13 cellular contexts compared by ENCODE assay signal in genomic region chr2:105391058-105391627, GRCh38. TPM values are rescaled to one million over a fixed set of nuclear protein-coding genes. Genes with fewer than 3 reads are reported as not detected.
DNase-seq lines count a peak whose midpoint lies in the region; ATAC-seq and TF ChIP-seq lines count a peak whose summit lies in the region.
"Had no signal": no experiment of that assay in that cellular context is flagged by ENCODE, and none has a peak within 500 bp of the region (broad histone marks: within the 10 kb centered on the region; RNA-seq: fewer than 3 reads in every experiment).

No MANE protein-coding gene starts in this region.

- H3K4me1 Mint-ChIP-seq in Caco-2 (ENCODE audit: low read depth, unreplicated experiment) (peaks cover 50% of the 10 kb centered on the region), osteocyte (ENCODE audit: unreplicated experiment) (peaks cover 87% of the 10 kb centered on the region)
- H3K4me1 Mint-ChIP-seq in activated T-cell treated with anti-CD3 and anti-CD28 coated beads, Interleukin-2, amount 50 U/mL, for 24 hours (ENCODE audit: low read depth): no peaks in the 10 kb centered on the region
- H3K4me1 Mint-ChIP-seq: T-cell had no signal

- no peaks in the 10 kb centered on the region for H3K9me3 ChIP-seq in Caco-2
- H3K9me3 ChIP-seq in Panc1 (ENCODE audit: control insufficient read depth, insufficient read depth, low read depth, low read length): no peaks in the 10 kb centered on the region
- no peaks in the 10 kb centered on the region for H3K9me3 ChIP-seq in esophagus muscularis mucosa
- H3K9me3 ChIP-seq in aorta (ENCODE audit: control insufficient read depth, low read length): no peaks in the 10 kb centered on the region
- H3K9me3 ChIP-seq: sigmoid colon had no signal

- no peaks in the 10 kb centered on the region for H3K9me3 Mint-ChIP-seq in Caco-2 (ENCODE audit: unreplicated experiment)
- no peaks in the 10 kb centered on the region for H3K9me3 Mint-ChIP-seq in osteocyte (ENCODE audit: unreplicated experiment)
- no peaks in the 10 kb centered on the region for H3K9me3 Mint-ChIP-seq in activated T-cell treated with anti-CD3 and anti-CD28 coated beads, Interleukin-2, amount 50 U/mL, for 24 hours
- H3K9me3 Mint-ChIP-seq: T-cell had no signal

- TF ChIP-seq CTCF in Caco-2 (IDR thresholded peaks at IDR 0.05; ENCODE audit: insufficient read depth in 1 of 2, low read depth in 1 of 2, low read length in 1 of 2, severe bottlenecking in 1 of 2, unreplicated experiment in 1 of 2) (no peak), Panc1 (IDR thresholded peaks at IDR 0.05) (no peak), esophagus muscularis mucosa (IDR thresholded peaks at IDR 0.05) (no peak), osteocyte (IDR thresholded peaks at IDR 0.05) (no peak)

- intact Hi-C loops in Caco-2 (cut with micrococcal nuclease; ENCODE audit: unreplicated experiment): no loop called here
- intact Hi-C loops in Panc1 (cut with micrococcal nuclease; ENCODE audit: unreplicated experiment): no loop called here
- intact Hi-C loops in esophagus muscularis mucosa (cut with DNase I): loop anchor here (10.0 kb wide), 1 partner anchor 634 kb away; no protein-coding TSS in a partner anchor
- intact Hi-C loops in aorta (cut with DNase I): no loop called here

- no peak for TF ChIP-seq EP300 in esophagus muscularis mucosa (IDR thresholded peaks at IDR 0.05)

- H3K4me3 ChIP-seq in Caco-2 (ENCODE audit: low read depth, low read length) (no peak overlapping the region), Panc1 (ENCODE audit: low read depth in 2 of 2, low read length in 2 of 2) (peak overlapping the region in 1 of 2 experiments; percentile 90; a peak in 2 of 4 replicates), esophagus muscularis mucosa (no peak overlapping the region), aorta (ENCODE audit: low read length in 2 of 2) (no peak overlapping the region)
- H3K4me3 ChIP-seq: sigmoid colon had no signal

- CTCF ChIA-PET in Caco-2 (lab: Charles Lee) (interaction anchor here (0.8 to 1.6 kb wide), 2 partner anchors 13 to 14 kb away, joined by 3 to 4 read pairs; no protein-coding TSS in a partner anchor), Panc1 (lab: Charles Lee) (interaction anchor here (1.2 to 2.1 kb wide), 2 partner anchors 13 to 130 kb away, joined by 3 to 9 read pairs; no protein-coding TSS in a partner anchor)

- ATAC-seq in Panc1 (peak; percentile 52), aorta (ENCODE audit: low FRiP score) (no peak)
- ATAC-seq: T-cell had no signal

- H3K36me3 ChIP-seq in Caco-2 (ENCODE audit: control insufficient read depth, insufficient read depth, low read length): no peaks in the 10 kb centered on the region
- peaks cover 16% of the 10 kb centered on the region for H3K36me3 ChIP-seq in Panc1 (ENCODE audit: control insufficient read depth, insufficient read depth, low read length)
- peaks cover 0 to 64% (median 3%) of the 10 kb centered on the region in 4 donors for H3K36me3 ChIP-seq in esophagus muscularis mucosa
- peaks cover 0 to 3% of the 10 kb centered on the region in 2 donors for H3K36me3 ChIP-seq in aorta (ENCODE audit: control insufficient read depth in 1 of 2, insufficient read depth in 2 of 2, low read length in 1 of 2)

- H3K4me1 ChIP-seq in Caco-2 (peaks cover 51% of the 10 kb centered on the region), Panc1 (ENCODE audit: control insufficient read depth, insufficient read depth, low read length) (peaks cover 96% of the 10 kb centered on the region), esophagus muscularis mucosa (peaks cover 76 to 88% (median 81%) of the 10 kb centered on the region in 4 donors), aorta (ENCODE audit: control insufficient read depth in 1 of 2, insufficient read depth in 2 of 2, low read length in 2 of 2) (peaks cover 0 to 4% of the 10 kb centered on the region in 2 donors)

- TF ChIP-seq POLR2A in esophagus muscularis mucosa (IDR thresholded peaks at IDR 0.05; ENCODE audit: low read depth): no peak

- H3K36me3 Mint-ChIP-seq in Caco-2 (ENCODE audit: insufficient read depth, unreplicated experiment) (peaks cover 71% of the 10 kb centered on the region), osteocyte (ENCODE audit: unreplicated experiment) (peaks cover 46% of the 10 kb centered on the region)
- H3K36me3 Mint-ChIP-seq in activated T-cell treated with anti-CD3 and anti-CD28 coated beads, Interleukin-2, amount 50 U/mL, for 24 hours (ENCODE audit: low read depth): no peaks in the 10 kb centered on the region
- H3K36me3 Mint-ChIP-seq: T-cell had no signal

- peak; percentile 77 to 87 for DNase-seq in Caco-2
- peak; percentile 74 for DNase-seq in Panc1 (ENCODE audit: low read depth, low spot score)
- DNase-seq in esophagus muscularis mucosa (ENCODE audit: extremely low spot score): no peak
- DNase-seq in osteocyte (ENCODE audit: extremely low spot score, unreplicated experiment): no peak
- DNase-seq in activated T-cell treated with anti-CD3 and anti-CD28 coated beads, Interleukin-2, amount 50 U/mL, for 24 hours: no peak
- no peak for DNase-seq in NCI-H1048 (lab: John Stamatoyannopoulos, UW)
- no peak for DNase-seq in NCI-H1930 (lab: John Stamatoyannopoulos, UW)
- DNase-seq in aorta: no peak
- DNase-seq: C1 segment of cervical spinal cord, hypothalamus, NCI-H82, sigmoid colon, T-cell had no signal

- no TSS peak for BruUV-seq in Caco-2 (replicated peaks; lab: Mats Ljungman, UMichigan)
- BruUV-seq in Panc1 (replicated peaks; lab: Mats Ljungman, UMichigan): no TSS peak

- H3K27me3 Mint-ChIP-seq in Caco-2 (ENCODE audit: insufficient read depth, unreplicated experiment) (no peaks in the 10 kb centered on the region), osteocyte (ENCODE audit: unreplicated experiment) (no peaks in the 10 kb centered on the region)
- H3K27me3 Mint-ChIP-seq in activated T-cell treated with anti-CD3 and anti-CD28 coated beads, Interleukin-2, amount 50 U/mL, for 24 hours: no peaks in the 10 kb centered on the region

- H3K27ac ChIP-seq in Panc1 (ENCODE audit: low read length) (peak overlapping the region; percentile 100), esophagus muscularis mucosa (replicated peaks in 1 of 4) (peak overlapping the region in 3 of 4 donors; percentile 42 to 47 (median 47)), aorta (ENCODE audit: low read depth in 1 of 2, low read length in 2 of 2) (no peak overlapping the region)

- WGBS in esophagus muscularis mucosa: 97% methylated on average over 5 of the region's 5 CpGs
- WGBS in aorta, 2 donors: 97 to 98% methylated on average over 5 of the region's 5 CpGs

- H3K4me3 Mint-ChIP-seq in Caco-2 (ENCODE audit: unreplicated experiment): peak overlapping the region; percentile 36
- no peak overlapping the region for H3K4me3 Mint-ChIP-seq in osteocyte (ENCODE audit: unreplicated experiment)
- H3K4me3 Mint-ChIP-seq in activated T-cell treated with anti-CD3 and anti-CD28 coated beads, Interleukin-2, amount 50 U/mL, for 24 hours: no peak overlapping the region
- H3K4me3 Mint-ChIP-seq: T-cell had no signal

- H3K27ac Mint-ChIP-seq in Caco-2 (ENCODE audit: unreplicated experiment) (peak overlapping the region; percentile 73), osteocyte (ENCODE audit: unreplicated experiment) (peak overlapping the region; percentile 89)
- no peak overlapping the region for H3K27ac Mint-ChIP-seq in activated T-cell treated with anti-CD3 and anti-CD28 coated beads, Interleukin-2, amount 50 U/mL, for 24 hours
- H3K27ac Mint-ChIP-seq: T-cell had no signal

- H3K27me3 ChIP-seq in Caco-2 (replicated peaks; ENCODE audit: control insufficient read depth, insufficient read depth, low read length): no peaks in the 10 kb centered on the region
- H3K27me3 ChIP-seq in Panc1 (ENCODE audit: control insufficient read depth, insufficient read depth, low read length): no peaks in the 10 kb centered on the region
- no peaks in the 10 kb centered on the region for H3K27me3 ChIP-seq in esophagus muscularis mucosa
- H3K27me3 ChIP-seq in aorta (ENCODE audit: control insufficient read depth in 1 of 2, insufficient read depth in 2 of 2, low read length in 1 of 2): no peaks in the 10 kb centered on the region
- H3K27me3 ChIP-seq: sigmoid colon had no signal

- in situ Hi-C loops in Panc1 (cut with HindIII; ENCODE audit: low pct_unique_long_range_greater_than_20kb, low sequenced_read_pairs): no loop called here

- POLR2A ChIA-PET in Caco-2 (lab: Charles Lee) (no interaction called here), Panc1 (lab: Charles Lee) (interaction anchor here (0.7 to 1.5 kb wide), 2 partner anchors 9 to 312 kb away, joined by 3 to 4 read pairs; no protein-coding TSS in a partner anchor)

RNA-seq across cellular contexts. Expression of gene FHL2, which starts 7.7 kb away (rescaled TPM):
- 40.5 and 45.4 TPM in 2 replicates for total RNA-seq in Caco-2 (2022)
- total RNA-seq in Panc1 (2021; ENCODE audit: unreplicated experiment): 378 TPM
- 411 TPM for polyA plus RNA-seq in Panc1 (2012; ENCODE audit: insufficient read length)
- total RNA-seq in esophagus muscularis mucosa: 100 to 1,000 TPM in 1 of 4 donors, 10 to 100 TPM in 3; 81.8 to 114 (median 87.9) TPM
- total RNA-seq in osteocyte: 76.8 and 78.7 TPM in 2 replicates
- total RNA-seq in aorta: 10 to 100 TPM; 60.4 to 70.8 TPM
- polyA plus RNA-seq in aorta: 100 to 1,000 TPM in 1 of 2 donors, 10 to 100 TPM in 1; 64.7 to 129 TPM

RNA-seq across cellular contexts. Expression of gene C2orf49, which starts 53.8 kb away (rescaled TPM):
- total RNA-seq in Caco-2 (2022): 21.1 and 24.8 TPM in 2 replicates
- 20.0 TPM for total RNA-seq in Panc1 (2021; ENCODE audit: unreplicated experiment)
- 24.3 TPM for polyA plus RNA-seq in Panc1 (2012; ENCODE audit: insufficient read length)
- total RNA-seq in esophagus muscularis mucosa: 10 to 100 TPM; 16.4 to 19.5 (median 17.7) TPM
- total RNA-seq in osteocyte: 19.3 and 20.7 TPM in 2 replicates
- total RNA-seq in aorta: 10 to 100 TPM; 13.4 to 20.8 TPM
- polyA plus RNA-seq in aorta: 10 to 100 TPM; 10.9 to 12.1 TPM

Comparison
In these comparisons a context has a peak if more than half of its experiments do, and no peak if none do; other contexts are left out.
1. DNase-seq: peak in Caco-2 (2 of 2) and Panc1 (single experiment); none in esophagus muscularis mucosa (single experiment), osteocyte (single experiment), activated T-cell treated with anti-CD3 and anti-CD28 coated beads, Interleukin-2, amount 50 U/mL, for 24 hours (single experiment), NCI-H1048 (single experiment), NCI-H1930 (0 of 2) and aorta (0 of 2).
2. H3K27ac ChIP-seq: peak in Panc1 (single experiment) and esophagus muscularis mucosa (3 of 4); none in aorta (0 of 2).